9 cellular contexts compared by ENCODE assay signal in genomic region chr1:23452011-23452411, GRCh38. TPM values are rescaled to one million over a fixed set of nuclear protein-coding genes. Genes with fewer than 3 reads are reported as not detected.
DNase-seq lines count a peak whose midpoint lies in the region; ATAC-seq and TF ChIP-seq lines count a peak whose summit lies in the region.
"Had no signal": no experiment of that assay in that cellular context is flagged by ENCODE, and none has a peak within 500 bp of the region (broad histone marks: within the 10 kb centered on the region; RNA-seq: fewer than 3 reads in every experiment).

No MANE protein-coding gene starts in this region.

- no peaks in the 10 kb centered on the region for H3K27me3 ChIP-seq in lung (ENCODE audit: control insufficient read depth, insufficient read depth)
- H3K27me3 ChIP-seq: cardiac muscle cell had no signal

- no peak for TF ChIP-seq CTCF in lung (IDR thresholded peaks at IDR 0.05; ENCODE audit: control extremely low read depth, extremely low read depth)

- H3K9me3 ChIP-seq in lung (ENCODE audit: control insufficient read depth in 2 of 2, insufficient read depth in 1 of 2, low read length in 1 of 2): no peaks in the 10 kb centered on the region

- DNase-seq in D341Med (ENCODE audit: low spot score): peak; percentile 87
- DNase-seq in NCI-H1105 treated with DMSO at 0.1 percent for 48 hours (lab: John Stamatoyannopoulos, UW): peak; percentile 68
- peak; percentile 66 for DNase-seq in activated effector memory CD4-positive, alpha-beta T cell treated with anti-CD3 and anti-CD28 coated beads, Interleukin-2, amount 50 U/mL, for 16 hours
- DNase-seq in lung (ENCODE audit: low spot score): peak; percentile 91
- no peak for DNase-seq in activated CD4-positive, CD25-positive, alpha-beta regulatory T cell treated with anti-CD3 and anti-CD28 coated beads, Interleukin-2, amount 50 U/mL, for 72 hours
- no peak for DNase-seq in NCI-H524 (lab: John Stamatoyannopoulos, UW)

- H3K4me1 ChIP-seq in lung (ENCODE audit: control insufficient read depth in 2 of 2, insufficient read depth in 2 of 2, low read length in 2 of 2): peaks cover 0 to 9% of the 10 kb centered on the region in 2 donors

- ATAC-seq in lung (ENCODE audit: insufficient read depth, low FRiP score): peak; percentile 83
- ATAC-seq in GM21360 (IDR thresholded peaks at IDR 0.05; ENCODE audit: unreplicated experiment): no peak
- ATAC-seq in GM18861 (IDR thresholded peaks at IDR 0.05; ENCODE audit: unreplicated experiment): no peak

- 22 to 27% methylated on average over 5 of the region's 5 CpGs for WGBS in lung, 2 donors

- peak overlapping the region in 1 of 2 donors; percentile 68 for H3K27ac ChIP-seq in lung (ENCODE audit: low read depth in 1 of 2, low read length in 1 of 2)
- H3K27ac ChIP-seq: cardiac muscle cell had no signal

- peaks cover 0 to 3% of the 10 kb centered on the region in 2 donors for H3K36me3 ChIP-seq in lung (ENCODE audit: control insufficient read depth in 2 of 2, insufficient read depth in 2 of 2, low read length in 2 of 2)

- H3K4me3 ChIP-seq in lung: no peak overlapping the region
- H3K4me3 ChIP-seq: cardiac muscle cell had no signal

RNA-seq across cellular contexts. Expression of gene TCEA3, which starts 27.5 kb away (rescaled TPM):
- 10 to 100 TPM; 26.5 to 33.3 TPM for total RNA-seq in lung
- polyA plus RNA-seq in lung: 10 to 100 TPM; 10.3 to 37.5 TPM

RNA-seq across cellular contexts. Expression of gene ASAP3, which starts 32.0 kb away (rescaled TPM):
- total RNA-seq in lung: 10 to 100 TPM; 34.7 to 38.1 TPM
- polyA plus RNA-seq in lung: 10 to 100 TPM; 16.9 to 25.3 TPM

Comparison
In these comparisons a context has a peak if more than half of its experiments do, and no peak if none do; other contexts are left out.
1. DNase-seq: peak in D341Med (single experiment), NCI-H1105 treated with DMSO at 0.1 percent for 48 hours (single experiment), activated effector memory CD4-positive, alpha-beta T cell treated with anti-CD3 and anti-CD28 coated beads, Interleukin-2, amount 50 U/mL, for 16 hours (single experiment) and lung (single experiment); none in activated CD4-positive, CD25-positive, alpha-beta regulatory T cell treated with anti-CD3 and anti-CD28 coated beads, Interleukin-2, amount 50 U/mL, for 72 hours (single experiment) and NCI-H524 (0 of 2).